ENCODE assay signal across 14 cellular contexts in the genomic region with DNA sequence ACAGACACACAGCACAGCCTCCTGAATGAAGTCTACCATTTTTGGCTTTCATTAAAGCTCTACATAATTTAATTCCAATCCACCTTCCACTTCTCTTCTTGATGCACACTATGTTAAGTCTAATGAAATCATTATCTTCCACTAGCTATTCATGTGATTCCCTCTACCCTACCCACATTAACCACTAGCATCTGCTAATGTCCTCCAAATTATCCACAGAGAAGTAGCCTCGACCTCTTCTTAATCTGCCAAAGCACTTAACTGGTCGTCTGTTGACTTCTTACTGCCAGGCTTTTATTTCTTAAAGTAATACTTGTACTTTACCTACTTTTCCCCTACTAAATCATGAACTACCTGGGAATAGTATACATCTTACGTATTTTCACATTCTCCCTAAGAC.
"Had no signal": no experiment of that assay in that cellular context is flagged by ENCODE, and none has a peak within 500 bp of the region (broad histone marks: within the 10 kb centered on the region; RNA-seq: fewer than 3 reads in every experiment).

No MANE protein-coding gene starts in this region.

- H3K36me3 ChIP-seq: uterus had no signal

- H3K27ac ChIP-seq: body of pancreas, esophagus squamous epithelium, thyroid gland had no signal

- H3K9me3 Mint-ChIP-seq: activated naive CD4-positive, alpha-beta T cell treated with anti-CD3 and anti-CD28 coated beads, Interleukin-2, amount 10 ng/mL, durations not matched to agents 7 days and 5 days; activated T-helper 2 cell treated with anti-CD3 and anti-CD28 coated beads, Interferon-gamma antibody, Interleukin-2, Interleukin-4, amounts not matched to agents 10 μg/mL and 5 μg/mL and 100 μg/mL, durations not matched to agents 14 hours and 24 hours and 36 hours; neural crest cell had no signal

- DNase-seq: activated naive CD4-positive, alpha-beta T cell treated with anti-CD3 and anti-CD28 coated beads, Interleukin-2, amount 10 ng/mL, durations not matched to agents 7 days and 5 days; amniotic stem cell; body of pancreas; cortex of kidney; effector CD4-positive, alpha-beta T cell; esophagus squamous epithelium; sigmoid colon; stimulated activated CD4-positive, alpha-beta T cell treated with anti-CD3 and anti-CD28 coated beads, Interleukin-12 subunit alpha, Interleukin-12 subunit beta, amount 100 ng/mL, for 4 hours; stimulated activated CD4-positive, alpha-beta T cell treated with anti-CD3 and anti-CD28 coated beads, Interleukin-2, amount 100 ng/mL, for 24 hours; T-helper 9 cell; thyroid gland; uterus had no signal

- H3K4me1 ChIP-seq: body of pancreas, thyroid gland, uterus had no signal

- H3K27me3 Mint-ChIP-seq: activated naive CD4-positive, alpha-beta T cell treated with anti-CD3 and anti-CD28 coated beads, Interleukin-2, amount 10 ng/mL, durations not matched to agents 7 days and 5 days had no signal

- H3K4me3 ChIP-seq: body of pancreas, esophagus squamous epithelium, sigmoid colon, thyroid gland, uterus had no signal

- H3K27ac Mint-ChIP-seq: activated naive CD4-positive, alpha-beta T cell treated with anti-CD3 and anti-CD28 coated beads, Interleukin-2, amount 10 ng/mL, durations not matched to agents 7 days and 5 days; activated T-helper 2 cell treated with anti-CD3 and anti-CD28 coated beads, Interferon-gamma antibody, Interleukin-2, Interleukin-4, amounts not matched to agents 10 μg/mL and 5 μg/mL and 100 μg/mL, durations not matched to agents 14 hours and 24 hours and 36 hours had no signal

- H3K4me1 Mint-ChIP-seq: activated naive CD4-positive, alpha-beta T cell treated with anti-CD3 and anti-CD28 coated beads, Interleukin-2, amount 10 ng/mL, durations not matched to agents 7 days and 5 days; neural crest cell had no signal

- ATAC-seq: body of pancreas had no signal

- H3K9me3 ChIP-seq: body of pancreas, esophagus squamous epithelium, sigmoid colon, thyroid gland, uterus had no signal

- H3K27me3 ChIP-seq: body of pancreas, esophagus squamous epithelium, sigmoid colon, thyroid gland, uterus had no signal

- H3K4me3 Mint-ChIP-seq: activated naive CD4-positive, alpha-beta T cell treated with anti-CD3 and anti-CD28 coated beads, Interleukin-2, amount 10 ng/mL, durations not matched to agents 7 days and 5 days; neural crest cell had no signal
